8 cellular contexts compared by ENCODE assay signal in genomic region chr17:75270966-75271232, GRCh38. TPM values are rescaled to one million over a fixed set of nuclear protein-coding genes. Genes with fewer than 3 reads are reported as not detected.
A peak's percentile ranks its signal among the peaks of the same experiment; 100 is the strongest.
DNase-seq lines count a peak whose midpoint lies in the region; TF ChIP-seq lines count a peak whose summit lies in the region.

A gene with protein sequence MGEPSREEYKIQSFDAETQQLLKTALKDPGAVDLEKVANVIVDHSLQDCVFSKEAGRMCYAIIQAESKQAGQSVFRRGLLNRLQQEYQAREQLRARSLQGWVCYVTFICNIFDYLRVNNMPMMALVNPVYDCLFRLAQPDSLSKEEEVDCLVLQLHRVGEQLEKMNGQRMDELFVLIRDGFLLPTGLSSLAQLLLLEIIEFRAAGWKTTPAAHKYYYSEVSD (minus strand): TSS chr17:75271231. CDS start chr17:75270195, 1,036 bp downstream.

- no peaks in the 10 kb centered on the region for H3K27me3 ChIP-seq in CD8-positive, alpha-beta memory T cell (ENCODE audit: insufficient read depth, low read length, poor library complexity, severe bottlenecking)
- no peaks in the 10 kb centered on the region for H3K27me3 ChIP-seq in brain microvascular endothelial cell (replicated peaks)
- no peaks in the 10 kb centered on the region for H3K27me3 ChIP-seq in layer of hippocampus (ENCODE audit: control insufficient read depth, insufficient read depth, low read length)

- peaks cover 15% of the 10 kb centered on the region for H3K36me3 ChIP-seq in CD8-positive, alpha-beta memory T cell (ENCODE audit: insufficient read depth, low read length)
- H3K36me3 ChIP-seq in brain microvascular endothelial cell (replicated peaks), result peaks cover 9% of the 10 kb centered on the region

- in situ Hi-C loops in brain microvascular endothelial cell (cut with HindIII; ENCODE audit: low pct_ligation_motif_present, low sequenced_read_pairs), result no loop called here

- H3K4me3 Mint-ChIP-seq in CD8-positive, alpha-beta memory T cell, result peak within 1 kb of the TSS; percentile 77 to 92 (median 84)

- peak within 1 kb of the TSS; percentile 89 for H3K27ac ChIP-seq in CD8-positive, alpha-beta memory T cell (ENCODE audit: low read depth, low read length)
- peak within 1 kb of the TSS; percentile 36 for H3K27ac ChIP-seq in brain microvascular endothelial cell
- H3K27ac ChIP-seq in layer of hippocampus (ENCODE audit: low read depth, low read length), result peak within 1 kb of the TSS; percentile 90
- peak within 1 kb of the TSS; percentile 77 for H3K27ac ChIP-seq in temporal lobe (ENCODE audit: low read depth, low read length)

- peaks cover 0 to 2% (median 0%) of the 10 kb centered on the region in 5 donors for H3K9me3 Mint-ChIP-seq in CD8-positive, alpha-beta memory T cell

- TF ChIP-seq CTCF in brain microvascular endothelial cell (IDR thresholded peaks at IDR 0.05; ENCODE audit: low read depth, low read length, missing control alignments), result no peak

- POLR2A ChIA-PET in CD8-positive, alpha-beta memory T cell (lab: Charles Lee), result interaction anchor here (0.6 to 3.9 kb wide), 19 partner anchors 9 to 398 kb away, joined by 3 to 79 read pairs (median 4); partner anchors contain the start of genes ARMC7, FDXR, GGA3 and GRB2

- peaks cover 0 to 36% (median 5%) of the 10 kb centered on the region in 3 donors for H3K36me3 Mint-ChIP-seq in CD8-positive, alpha-beta memory T cell

- DNase-seq in CD8-positive, alpha-beta memory T cell, result no peak
- no peak for DNase-seq in HT1080 (ENCODE audit: low read depth)
- DNase-seq in brain microvascular endothelial cell, result no peak
- DNase-seq in NCI-H1092 treated with DMSO at 0.1 percent for 48 hours (lab: John Stamatoyannopoulos, UW), result no peak
- no peak for DNase-seq in activated CD4-positive, alpha-beta T cell treated with anti-CD3 and anti-CD28 coated beads, Interleukin-2, amount 50 U/mL, for 48 hours
- DNase-seq in NCI-H1694 treated with DMSO at 0.1 percent for 48 hours (lab: John Stamatoyannopoulos, UW), result no peak

- H3K4me1 ChIP-seq in CD8-positive, alpha-beta memory T cell (ENCODE audit: insufficient read depth, low read length), result peaks cover 19% of the 10 kb centered on the region

- peaks cover 20 to 35% (median 23%) of the 10 kb centered on the region in 3 donors for H3K4me1 Mint-ChIP-seq in CD8-positive, alpha-beta memory T cell

- peaks cover 0 to 2% of the 10 kb centered on the region in 2 donors for H3K27me3 Mint-ChIP-seq in CD8-positive, alpha-beta memory T cell

- H3K4me3 ChIP-seq in CD8-positive, alpha-beta memory T cell (ENCODE audit: low read length), result peak within 1 kb of the TSS; percentile 84
- peak within 1 kb of the TSS; percentile 79 for H3K4me3 ChIP-seq in brain microvascular endothelial cell (ENCODE audit: low read depth, low read length)

- no peaks in the 10 kb centered on the region for H3K9me3 ChIP-seq in CD8-positive, alpha-beta memory T cell (ENCODE audit: low read length)

- CTCF ChIA-PET in CD8-positive, alpha-beta memory T cell (lab: Charles Lee), result interaction anchor here (0.6 to 4.6 kb wide), 29 partner anchors 10 to 799 kb away, joined by 3 to 76 read pairs (median 4); partner anchors contain the start of genes GGA3, GRB2, MRPL58 and MRPS7

- H3K27ac Mint-ChIP-seq in CD8-positive, alpha-beta memory T cell, result peak within 1 kb of the TSS; percentile 84 to 94 (median 92)

RNA-seq across cellular contexts. Expression of the gene that starts here (rescaled TPM):
- 10 to 100 TPM; 38.5 to 40.4 TPM for total RNA-seq in CD8-positive, alpha-beta memory T cell
- polyA plus RNA-seq in CD8-positive, alpha-beta memory T cell, result 108 TPM
- 13.1 and 20.7 TPM in 2 replicates for total RNA-seq in HT1080 (2014; rRNA removed; shearing (Covaris generic))
- polyA plus RNA-seq in HT1080 (2015; cell fraction: cytosol; rRNA removed), result 25.8 and 26.6 TPM in 2 replicates
- polyA plus RNA-seq in HT1080 (2015; cell fraction: nucleus; rRNA removed), result 17.2 TPM in 2 replicates
- total RNA-seq in temporal lobe, result 8.1 TPM

Comparison
In these comparisons a context has a peak if more than half of its experiments do, and no peak if none do; other contexts are left out.
1. H3K27ac ChIP-seq: peak in every context shown above with its lines; median percentile 90 in layer of hippocampus; 89 in CD8-positive, alpha-beta memory T cell; 77 in temporal lobe; 36 in brain microvascular endothelial cell.